13 cellular contexts compared by ENCODE assay signal in the genomic region with DNA sequence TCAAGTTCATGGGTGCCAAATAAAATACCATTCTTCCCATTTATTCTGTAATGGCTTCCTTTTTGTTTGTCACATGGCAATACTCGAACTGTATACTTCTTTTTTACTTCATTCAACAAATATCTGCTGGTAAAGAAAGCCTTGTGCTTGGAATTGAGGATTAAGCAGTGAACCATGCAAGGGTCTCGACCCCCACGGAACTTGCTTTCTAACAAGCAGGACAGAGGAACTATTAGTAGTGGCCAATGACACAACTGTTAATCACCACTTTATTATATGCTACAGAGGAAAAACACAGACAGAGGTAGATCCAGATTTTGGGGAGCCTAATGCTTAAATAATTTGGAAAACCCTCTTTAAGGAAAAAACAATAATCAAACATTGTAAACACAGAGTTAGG.
DNase-seq lines count a peak whose midpoint lies in the region; ATAC-seq and TF ChIP-seq lines count a peak whose summit lies in the region.
"Had no signal": no experiment of that assay in that cellular context is flagged by ENCODE, and none has a peak within 500 bp of the region (broad histone marks: within the 10 kb centered on the region; RNA-seq: fewer than 3 reads in every experiment).

No MANE protein-coding gene starts in this region.

- POLR2A ChIA-PET in WTC11 (lab: Charles Lee): no interaction called here

- no peak overlapping the region for H2AK5ac ChIP-seq in neuronal stem cell (ENCODE audit: low read depth, low read length)

- no peak overlapping the region for H2BK12ac ChIP-seq in neuronal stem cell (ENCODE audit: low read length)

- H3K23ac ChIP-seq in neuronal stem cell (ENCODE audit: low read depth, low read length, poor library complexity): no peak overlapping the region

- no peak overlapping the region for H3K27ac ChIP-seq in neuronal stem cell (replicated peaks; ENCODE audit: low read length)
- H3K27ac ChIP-seq: BLaER1 treated with 17β-estradiol and CSF1 and Interleukin-3, amounts not matched to agents 10 nM and 100 nM had no signal

- H3K4me3 ChIP-seq in neuronal stem cell (ENCODE audit: low read length in 2 of 2): no peak overlapping the region
- H3K4me3 ChIP-seq: BLaER1 treated with 17β-estradiol and CSF1 and Interleukin-3, amounts not matched to agents 10 nM and 100 nM; GM12878 had no signal

- H3K27me3 ChIP-seq in neuronal stem cell (ENCODE audit: control insufficient read depth in 3 of 3, insufficient read depth in 3 of 3, low read depth in 1 of 3, low read length in 3 of 3): no peaks in the 10 kb centered on the region
- H3K27me3 ChIP-seq: BLaER1 treated with 17β-estradiol and CSF1 and Interleukin-3, amounts not matched to agents 10 nM and 100 nM had no signal

- TF ChIP-seq CTCF in WTC11 (IDR thresholded peaks at IDR 0.05): no peak

- H3K9me3 Mint-ChIP-seq in central memory CD8-positive, alpha-beta T cell: no peaks in the 10 kb centered on the region
- no peaks in the 10 kb centered on the region for H3K9me3 Mint-ChIP-seq in WTC11
- H3K9me3 Mint-ChIP-seq: CD4-positive, CD25-positive, alpha-beta regulatory T cell had no signal

- H3K18ac ChIP-seq in neuronal stem cell (ENCODE audit: low read length): no peak overlapping the region

- peak; percentile 34 for DNase-seq in EL
- DNase-seq in HCEC 1CT: peak; percentile 38
- DNase-seq in central memory CD8-positive, alpha-beta T cell (ENCODE audit: low spot score in 2 of 2): no peak
- no peak for DNase-seq in neuronal stem cell (ENCODE audit: low spot score)
- no peak for DNase-seq in activated CD4-positive, CD25-positive, alpha-beta regulatory T cell treated with anti-CD3 and anti-CD28 coated beads, Interleukin-2, amount 50 U/mL, for 72 hours
- DNase-seq in WTC11 (ENCODE audit: low spot score): no peak
- DNase-seq: ACHN; CD4-positive, CD25-positive, alpha-beta regulatory T cell; DMS53 had no signal

- no CpG with 5 or more reads among the region's 3 CpGs for WGBS in neuronal stem cell (ENCODE audit: extremely low coverage in 2 of 2, insufficient read length in 2 of 2, insufficient replicate concordance in 1 of 2), 2 donors

- H3K36me3 ChIP-seq in neuronal stem cell (replicated peaks in 1 of 2; ENCODE audit: control insufficient read depth in 2 of 2, insufficient read depth in 2 of 2, low read length in 2 of 2): no peaks in the 10 kb centered on the region

- H2AFZ ChIP-seq in neuronal stem cell (ENCODE audit: low read length): peak overlapping the region; percentile 47

- no peak for ATAC-seq in central memory CD8-positive, alpha-beta T cell (replicated peaks; ENCODE audit: extremely low read depth, poor library complexity, severe bottlenecking)
- ATAC-seq in GM21529 (IDR thresholded peaks at IDR 0.05; ENCODE audit: unreplicated experiment) (no peak), WTC11 (no peak)
- ATAC-seq: GM12878 had no signal

- H2BK15ac ChIP-seq in neuronal stem cell (ENCODE audit: low read length): no peak overlapping the region

- no peak overlapping the region for H2BK5ac ChIP-seq in neuronal stem cell (ENCODE audit: low read length)

- H3K36me3 Mint-ChIP-seq in central memory CD8-positive, alpha-beta T cell (ENCODE audit: insufficient read depth): no peaks in the 10 kb centered on the region
- no peaks in the 10 kb centered on the region for H3K36me3 Mint-ChIP-seq in WTC11

- no peak overlapping the region for H2BK120ac ChIP-seq in neuronal stem cell (ENCODE audit: low read depth, low read length)

- CTCF ChIA-PET in WTC11 (lab: Charles Lee): no interaction called here

- H3K9me3 ChIP-seq in neuronal stem cell (replicated peaks in 1 of 2; ENCODE audit: control insufficient read depth in 2 of 2, insufficient read depth in 1 of 2, low read depth in 1 of 2, low read length in 2 of 2): no peaks in the 10 kb centered on the region
- H3K9me3 ChIP-seq: BLaER1 treated with 17β-estradiol and CSF1 and Interleukin-3, amounts not matched to agents 10 nM and 100 nM had no signal

- peak overlapping the region; percentile 2 for H3K27ac Mint-ChIP-seq in central memory CD8-positive, alpha-beta T cell (ENCODE audit: low read depth)
- no peak overlapping the region for H3K27ac Mint-ChIP-seq in WTC11
- H3K27ac Mint-ChIP-seq: IgD-negative memory B cell had no signal

- H3K4me2 ChIP-seq in neuronal stem cell (ENCODE audit: insufficient read depth, low read length, poor library complexity, severe bottlenecking): no peak overlapping the region
- H3K4me2 ChIP-seq: BLaER1 treated with 17β-estradiol and CSF1 and Interleukin-3, amounts not matched to agents 10 nM and 100 nM had no signal

- H3K14ac ChIP-seq in neuronal stem cell (ENCODE audit: low read length): no peak overlapping the region

- no peak overlapping the region for H3K4ac ChIP-seq in neuronal stem cell (ENCODE audit: low read length)

- no peaks in the 10 kb centered on the region for H3K27me3 Mint-ChIP-seq in central memory CD8-positive, alpha-beta T cell
- H3K27me3 Mint-ChIP-seq in WTC11 (ENCODE audit: low read depth): no peaks in the 10 kb centered on the region
- H3K27me3 Mint-ChIP-seq: CD4-positive, CD25-positive, alpha-beta regulatory T cell; IgD-negative memory B cell had no signal

- H3K79me1 ChIP-seq in neuronal stem cell (ENCODE audit: low read depth, low read length): no peaks in the 10 kb centered on the region

- no peak overlapping the region for H3K9ac ChIP-seq in neuronal stem cell (ENCODE audit: low read depth, low read length, poor library complexity)
- H3K9ac ChIP-seq: BLaER1 treated with 17β-estradiol and CSF1 and Interleukin-3, amounts not matched to agents 10 nM and 100 nM had no signal

- H3K4me1 ChIP-seq in neuronal stem cell (ENCODE audit: control insufficient read depth in 2 of 2, insufficient read depth in 1 of 2, low read depth in 1 of 2, low read length in 2 of 2): peaks cover 5 to 6% of the 10 kb centered on the region in 2 donors
- H3K4me1 ChIP-seq: BLaER1 treated with 17β-estradiol and CSF1 and Interleukin-3, amounts not matched to agents 10 nM and 100 nM had no signal

- H3K4me1 Mint-ChIP-seq in central memory CD8-positive, alpha-beta T cell: peaks cover 29% of the 10 kb centered on the region
- no peaks in the 10 kb centered on the region for H3K4me1 Mint-ChIP-seq in WTC11
- H3K4me1 Mint-ChIP-seq: IgD-negative memory B cell had no signal

- no peak overlapping the region for H4K91ac ChIP-seq in neuronal stem cell (ENCODE audit: low read depth, low read length, poor library complexity)

- no peak overlapping the region for H3K4me3 Mint-ChIP-seq in central memory CD8-positive, alpha-beta T cell
- no peak overlapping the region for H3K4me3 Mint-ChIP-seq in WTC11
- H3K4me3 Mint-ChIP-seq: CD4-positive, CD25-positive, alpha-beta regulatory T cell; IgD-negative memory B cell had no signal

- H4K8ac ChIP-seq in neuronal stem cell (ENCODE audit: low read depth, low read length): no peak overlapping the region

TF ChIP-seq in WTC11, 78 proteins besides CTCF, POLR2A, EP300 and RAD21 (continues in another document):
- TF ChIP-seq JAZF1 (CRISPR knock-in tag; IDR thresholded peaks at IDR 0.05) (no peak), ATF1 (CRISPR knock-in tag; IDR thresholded peaks at IDR 0.05) (no peak), ZNF532 (CRISPR knock-in tag; IDR thresholded peaks at IDR 0.05; ENCODE audit: borderline replicate concordance) (no peak), NR1H2 (CRISPR knock-in tag; IDR thresholded peaks at IDR 0.05) (no peak), ETV6 (CRISPR knock-in tag; IDR thresholded peaks at IDR 0.05) (no peak), ZNF671 (CRISPR knock-in tag; IDR thresholded peaks at IDR 0.05) (no peak)
- TF ChIP-seq, protein P1, sequence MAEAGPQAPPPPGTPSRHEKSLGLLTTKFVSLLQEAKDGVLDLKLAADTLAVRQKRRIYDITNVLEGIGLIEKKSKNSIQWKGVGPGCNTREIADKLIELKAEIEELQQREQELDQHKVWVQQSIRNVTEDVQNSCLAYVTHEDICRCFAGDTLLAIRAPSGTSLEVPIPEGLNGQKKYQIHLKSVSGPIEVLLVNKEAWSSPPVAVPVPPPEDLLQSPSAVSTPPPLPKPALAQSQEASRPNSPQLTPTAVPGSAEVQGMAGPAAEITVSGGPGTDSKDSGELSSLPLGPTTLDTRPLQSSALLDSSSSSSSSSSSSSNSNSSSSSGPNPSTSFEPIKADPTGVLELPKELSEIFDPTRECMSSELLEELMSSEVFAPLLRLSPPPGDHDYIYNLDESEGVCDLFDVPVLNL (CRISPR knock-in tag; IDR thresholded peaks at IDR 0.05; ENCODE audit: borderline replicate concordance, low read depth): no peak

Comparison
In these comparisons a context has a peak if more than half of its experiments do, and no peak if none do; other contexts are left out.
1. DNase-seq: peak in EL (single experiment) and HCEC 1CT (single experiment); none in central memory CD8-positive, alpha-beta T cell (0 of 2), neuronal stem cell (single experiment), activated CD4-positive, CD25-positive, alpha-beta regulatory T cell treated with anti-CD3 and anti-CD28 coated beads, Interleukin-2, amount 50 U/mL, for 72 hours (single experiment) and WTC11 (single experiment).